Comparison of ENCODE assay signal across 9 cellular contexts in genomic region chr3:67790043-67790442, GRCh38.
DNase-seq lines count a peak whose midpoint lies in the region; ATAC-seq, FAIRE-seq and TF ChIP-seq lines count a peak whose summit lies in the region.
"Had no signal": no experiment of that assay in that cellular context is flagged by ENCODE, and none has a peak within 500 bp of the region (broad histone marks: within the 10 kb centered on the region; RNA-seq: fewer than 3 reads in every experiment).

No MANE protein-coding gene starts in this region.

- H3K27me3 Mint-ChIP-seq in CD4-positive, alpha-beta T cell: no peaks in the 10 kb centered on the region
- H3K27me3 Mint-ChIP-seq in activated naive CD8-positive, alpha-beta T cell treated with anti-CD3 and anti-CD28 coated beads, Interleukin-2, amount 50 U/mL, for 24 hours: no peaks in the 10 kb centered on the region

- peak; percentile 84 for TF ChIP-seq CTCF in CD4-positive, alpha-beta T cell (IDR thresholded peaks at IDR 0.05)

- H3K4me1 Mint-ChIP-seq in CD4-positive, alpha-beta T cell (ENCODE audit: low read depth): peaks cover 16% of the 10 kb centered on the region
- H3K4me1 Mint-ChIP-seq in activated naive CD8-positive, alpha-beta T cell treated with anti-CD3 and anti-CD28 coated beads, Interleukin-2, amount 50 U/mL, for 24 hours: peaks cover 5% of the 10 kb centered on the region

- H3K27me3 ChIP-seq in CD4-positive, alpha-beta T cell (ENCODE audit: control insufficient read depth, insufficient read depth, low read length): no peaks in the 10 kb centered on the region

- H3K4me3 Mint-ChIP-seq in CD4-positive, alpha-beta T cell: no peak overlapping the region
- no peak overlapping the region for H3K4me3 Mint-ChIP-seq in activated naive CD8-positive, alpha-beta T cell treated with anti-CD3 and anti-CD28 coated beads, Interleukin-2, amount 50 U/mL, for 24 hours
- H3K4me3 Mint-ChIP-seq: T-helper 1 cell treated with Interleukin-12 subunit alpha and Interleukin-12 subunit beta and Interleukin-4 antibody, amounts not matched to agents 30 μg/mL and 1 μg/mL, for 36 hours had no signal

- POLR2A ChIA-PET in CD4-positive, alpha-beta T cell (lab: Charles Lee): interaction anchor here (0.7 to 1.8 kb wide), 6 partner anchors 52 to 676 kb away, joined by 3 to 17 read pairs (median 4); partner anchors contain the start of gene SUCLG2

- CTCF ChIA-PET in CD4-positive, alpha-beta T cell (lab: Charles Lee): interaction anchor here (0.8 to 2.7 kb wide), 4 partner anchors 133 to 677 kb away, joined by 3 to 15 read pairs (median 6); no protein-coding TSS in a partner anchor

- H3K9me3 Mint-ChIP-seq in CD4-positive, alpha-beta T cell: peaks cover 6% of the 10 kb centered on the region
- peaks cover 14% of the 10 kb centered on the region for H3K9me3 Mint-ChIP-seq in activated naive CD8-positive, alpha-beta T cell treated with anti-CD3 and anti-CD28 coated beads, Interleukin-2, amount 50 U/mL, for 24 hours

- H3K27ac Mint-ChIP-seq in CD4-positive, alpha-beta T cell: no peak overlapping the region
- H3K27ac Mint-ChIP-seq in activated naive CD8-positive, alpha-beta T cell treated with anti-CD3 and anti-CD28 coated beads, Interleukin-2, amount 50 U/mL, for 24 hours: no peak overlapping the region
- H3K27ac Mint-ChIP-seq: T-helper 1 cell treated with Interleukin-12 subunit alpha and Interleukin-12 subunit beta and Interleukin-4 antibody, amounts not matched to agents 30 μg/mL and 1 μg/mL, for 36 hours had no signal

- H3K27ac ChIP-seq in CD4-positive, alpha-beta T cell (ENCODE audit: low read depth, low read length): no peak overlapping the region

- intact Hi-C loops in CD4-positive, alpha-beta T cell (cut with DNase I, micrococcal nuclease): loop anchor here (1.0 to 10.0 kb wide), 7 partner anchors 195 to 1086 kb away; no protein-coding TSS in a partner anchor

- DNase-seq in CD4-positive, alpha-beta T cell: peak; percentile 31 to 67 (median 56)
- peak; percentile 17 for DNase-seq in GM19239 (ENCODE audit: insufficient read length, low spot score)
- peak; percentile 37 for DNase-seq in SKM-1 treated with dmso at 0.1 percent for 144 hours (lab: John Stamatoyannopoulos, UW; ENCODE audit: unreplicated experiment)
- DNase-seq in activated naive CD8-positive, alpha-beta T cell treated with anti-CD3 and anti-CD28 coated beads, Interleukin-2, amount 50 U/mL, for 24 hours: peak; percentile 69
- DNase-seq in inferior parietal cortex (ENCODE audit: extremely low spot score): peak; percentile 6
- DNase-seq in stimulated activated CD4-positive, alpha-beta T cell treated with anti-CD3 and anti-CD28 coated beads, TNF-alpha, amount 100 ng/mL, for 24 hours (ENCODE audit: low read depth in 3 of 3): peak; percentile 41 to 51 (median 42)
- DNase-seq in NK-92 treated with Interleukin-12 subunit alpha and Interleukin-12 subunit beta, amount 100 ng/mL, for 24 hours (lab: John Stamatoyannopoulos, UW): no peak

- peak; percentile 73 for ATAC-seq in CD4-positive, alpha-beta T cell (ENCODE audit: poor library complexity)
- peak; percentile 77 for ATAC-seq in HG03457 (IDR thresholded peaks at IDR 0.05; ENCODE audit: unreplicated experiment)
- peak; percentile 86 for ATAC-seq in activated naive CD8-positive, alpha-beta T cell treated with anti-CD3 and anti-CD28 coated beads, Interleukin-2, amount 50 U/mL, for 24 hours

- peak; percentile 87 for FAIRE-seq in GM19239 (lab: Jason Lieb, UNC)

- H3K9me3 ChIP-seq in CD4-positive, alpha-beta T cell (ENCODE audit: control insufficient read depth, low read length): no peaks in the 10 kb centered on the region

- H3K36me3 Mint-ChIP-seq in CD4-positive, alpha-beta T cell (ENCODE audit: low read depth): peaks cover 13% of the 10 kb centered on the region
- peaks cover 5% of the 10 kb centered on the region for H3K36me3 Mint-ChIP-seq in activated naive CD8-positive, alpha-beta T cell treated with anti-CD3 and anti-CD28 coated beads, Interleukin-2, amount 50 U/mL, for 24 hours (ENCODE audit: low read depth)
